14 cellular contexts compared by ENCODE assay signal in genomic region chr12:57540998-57541397, GRCh38.
"Had no signal": no experiment of that assay in that cellular context is flagged by ENCODE, and none has a peak within 500 bp of the region (broad histone marks: within the 10 kb centered on the region; RNA-seq: fewer than 3 reads in every experiment).

No MANE protein-coding gene starts in this region.

- H3K9me3 ChIP-seq: right lobe of liver, spleen, stomach, testis had no signal

- H3K27ac ChIP-seq: cardiac muscle cell, right lobe of liver, spleen, stomach, testis had no signal

- DNase-seq: activated CD4-positive, alpha-beta memory T cell treated with anti-CD3 and anti-CD28 coated beads, Interleukin-2, amount 10 ng/mL, durations not matched to agents 7 days and 5 days; activated CD4-positive, alpha-beta T cell treated with anti-CD3 and anti-CD28 coated beads for 36 hours; activated effector memory CD4-positive, alpha-beta T cell treated with Interleukin-2 at 50 U/mL for 16 hours; activated naive CD4-positive, alpha-beta T cell treated with anti-CD3 and anti-CD28 coated beads, Interleukin-2, amount 50 U/mL, for 16 hours; activated T-cell treated with anti-CD3 and anti-CD28 coated beads, Interleukin-2, amount 50 U/mL, for 4 hours; hippocampal formation; mesendoderm; right lobe of liver; spleen; stomach; T-helper 17 cell; testis had no signal

- H3K27me3 Mint-ChIP-seq: activated CD4-positive, alpha-beta memory T cell treated with anti-CD3 and anti-CD28 coated beads, Interleukin-2, amount 10 ng/mL, durations not matched to agents 7 days and 5 days; activated CD4-positive, alpha-beta T cell treated with anti-CD3 and anti-CD28 coated beads for 36 hours; T-helper 17 cell had no signal

- H3K27ac Mint-ChIP-seq: activated CD4-positive, alpha-beta memory T cell treated with anti-CD3 and anti-CD28 coated beads, Interleukin-2, amount 10 ng/mL, durations not matched to agents 7 days and 5 days; activated CD4-positive, alpha-beta T cell treated with anti-CD3 and anti-CD28 coated beads for 36 hours had no signal

- H3K27me3 ChIP-seq: cardiac muscle cell, right lobe of liver, spleen, stomach, testis had no signal

- ATAC-seq: activated CD4-positive, alpha-beta T cell treated with anti-CD3 and anti-CD28 coated beads for 36 hours; activated T-cell treated with anti-CD3 and anti-CD28 coated beads, Interleukin-2, amount 50 U/mL, for 4 hours; right lobe of liver; T-helper 17 cell had no signal

- H3K4me3 ChIP-seq: cardiac muscle cell, right lobe of liver, spleen, stomach, testis had no signal

- H3K9me3 Mint-ChIP-seq: activated CD4-positive, alpha-beta memory T cell treated with anti-CD3 and anti-CD28 coated beads, Interleukin-2, amount 10 ng/mL, durations not matched to agents 7 days and 5 days; activated T-cell treated with anti-CD3 and anti-CD28 coated beads, Interleukin-2, amount 50 U/mL, for 4 hours; neural crest cell had no signal

- H3K4me3 Mint-ChIP-seq: activated CD4-positive, alpha-beta memory T cell treated with anti-CD3 and anti-CD28 coated beads, Interleukin-2, amount 10 ng/mL, durations not matched to agents 7 days and 5 days; activated CD4-positive, alpha-beta T cell treated with anti-CD3 and anti-CD28 coated beads for 36 hours; activated T-cell treated with anti-CD3 and anti-CD28 coated beads, Interleukin-2, amount 50 U/mL, for 4 hours; neural crest cell; T-helper 17 cell had no signal
